In the genomic region with DNA sequence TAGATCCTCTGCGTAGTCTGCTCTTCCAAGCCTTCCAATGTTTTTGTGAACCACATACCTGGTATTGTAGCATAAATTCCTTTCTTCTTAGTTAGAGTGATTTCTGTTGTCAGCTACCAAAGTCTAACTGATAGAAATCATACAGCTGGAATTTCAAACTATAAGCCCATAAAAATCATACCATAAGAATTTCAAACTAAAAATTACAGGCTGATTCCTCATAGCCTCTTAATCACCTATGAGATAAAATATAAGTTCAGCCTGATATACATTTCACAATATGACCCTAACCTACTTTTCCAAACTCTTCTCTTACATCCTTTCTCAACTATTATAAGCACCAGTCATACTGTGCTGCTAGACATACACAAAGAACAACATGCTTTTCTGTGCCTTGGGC, we compare ENCODE assay signal across 17 cellular contexts.
DNase-seq lines count a peak whose midpoint lies in the region; ATAC-seq and TF ChIP-seq lines count a peak whose summit lies in the region.
"Had no signal": no experiment of that assay in that cellular context is flagged by ENCODE, and none has a peak within 500 bp of the region (broad histone marks: within the 10 kb centered on the region; RNA-seq: fewer than 3 reads in every experiment).

No MANE protein-coding gene starts in this region.

- H3F3A ChIP-seq in PC-3 (ENCODE audit: low read length, unreplicated experiment) (no peaks in the 10 kb centered on the region), smooth muscle cell (ENCODE audit: low read depth) (peaks cover 7% of the 10 kb centered on the region)

- H3K4me2 ChIP-seq in PC-3 (ENCODE audit: low read length) = peak overlapping the region; percentile 45
- H3K4me2 ChIP-seq in smooth muscle cell = peak overlapping the region; percentile 67
- H3K4me2 ChIP-seq: SK-N-SH had no signal

- 91% methylated on average over 1 of the region's 1 CpG for WGBS in smooth muscle cell (ENCODE audit: low lambda C conversion rate)

- BruUV-seq in PC-3 (replicated peaks; lab: Mats Ljungman, UMichigan) = no TSS peak

- CTCF ChIA-PET in PC-3 (lab: Charles Lee) = no interaction called here

- peak; percentile 54 for ATAC-seq in PC-3
- ATAC-seq in GM19467 (IDR thresholded peaks at IDR 0.05; ENCODE audit: unreplicated experiment) = no peak
- ATAC-seq: CD8-positive, alpha-beta T cell had no signal

- TF ChIP-seq CTCF in PC-3 (conservative IDR thresholded peaks at IDR 0.05; ENCODE audit: low read depth, low read length) (no peak), smooth muscle cell (IDR thresholded peaks at IDR 0.05; ENCODE audit: borderline replicate concordance, insufficient read depth, poor library complexity, severe bottlenecking) (no peak), WERI-Rb-1 (IDR thresholded peaks at IDR 0.05; ENCODE audit: low read depth, low read length) (no peak)

- no peaks in the 10 kb centered on the region for H3K9me2 ChIP-seq in PC-3 (replicated peaks; ENCODE audit: low read length)
- H3K9me2 ChIP-seq: SK-N-SH had no signal

- no peaks in the 10 kb centered on the region for H4K20me1 ChIP-seq in PC-3 (ENCODE audit: low read length)
- H4K20me1 ChIP-seq in smooth muscle cell (ENCODE audit: low read depth) = no peaks in the 10 kb centered on the region

- H3K36me3 ChIP-seq in PC-3 (ENCODE audit: low read depth, low read length) = no peaks in the 10 kb centered on the region
- no peaks in the 10 kb centered on the region for H3K36me3 ChIP-seq in smooth muscle cell (ENCODE audit: low read depth)
- no peaks in the 10 kb centered on the region for H3K36me3 ChIP-seq in WERI-Rb-1
- H3K36me3 ChIP-seq: BE2C had no signal

- no peak overlapping the region for H3K4me3 ChIP-seq in PC-3 (ENCODE audit: low read length)
- H3K4me3 ChIP-seq in smooth muscle cell = no peak overlapping the region
- H3K4me3 ChIP-seq in WERI-Rb-1 (ENCODE audit: low read depth, low read length) = no peak overlapping the region

- H2AFZ ChIP-seq in PC-3 (ENCODE audit: low read length) (no peak overlapping the region), smooth muscle cell (ENCODE audit: low read depth) (no peak overlapping the region)

- DNase-seq in HCEC 1CT (peak; percentile 48), PC-3 (peak; percentile 88), epithelial cell of prostate (ENCODE audit: low read depth, low spot score) (no peak), smooth muscle cell (lab: John Stamatoyannopoulos, UW; ENCODE audit: unreplicated experiment) (no peak), hypothalamus (lab: John Stamatoyannopoulos, UW) (no peak), WERI-Rb-1 (no peak)
- DNase-seq: BE2C; CD8-positive, alpha-beta T cell; DMS79 treated with DMSO at 0.1 percent for 48 hours; GF-D8; NCI-H1436 treated with DMSO at 0.1 percent for 48 hours; NCI-H2081 treated with DMSO at 0.1 percent for 48 hours; NCI-H526 treated with DMSO at 0.1 percent for 48 hours; NK-92 treated with Interleukin-12 subunit alpha and Interleukin-12 subunit beta, amount 100 ng/mL, for 24 hours; Right ventricle myocardium superior; SK-N-SH had no signal

- H3K27me3 ChIP-seq in PC-3 (ENCODE audit: low read length) (no peaks in the 10 kb centered on the region), smooth muscle cell (ENCODE audit: low read depth) (no peaks in the 10 kb centered on the region), WERI-Rb-1 (ENCODE audit: insufficient read depth, low read depth, severe bottlenecking) (no peaks in the 10 kb centered on the region)
- H3K27me3 ChIP-seq: BE2C had no signal

- intact Hi-C loops in PC-3 (cut with micrococcal nuclease) = loop anchor here (2.0 kb wide), 1 partner anchor 43 kb away; no protein-coding TSS in a partner anchor

- no peaks in the 10 kb centered on the region for H3K79me2 ChIP-seq in PC-3 (ENCODE audit: low read length)
- H3K79me2 ChIP-seq in smooth muscle cell (ENCODE audit: low read depth) = no peaks in the 10 kb centered on the region

- no peak overlapping the region for H3K27ac ChIP-seq in PC-3 (ENCODE audit: low read length)
- H3K27ac ChIP-seq in epithelial cell of prostate = peak overlapping the region; percentile 52
- peak overlapping the region; percentile 82 for H3K27ac ChIP-seq in smooth muscle cell (ENCODE audit: low read depth)
- H3K27ac ChIP-seq in WERI-Rb-1 = no peak overlapping the region

- POLR2A ChIA-PET in PC-3 (lab: Charles Lee; ENCODE audit: unreplicated experiment) = no interaction called here

- peaks cover 43% of the 10 kb centered on the region for H3K4me1 ChIP-seq in PC-3 (ENCODE audit: insufficient read depth, low read length)
- H3K4me1 ChIP-seq in smooth muscle cell (ENCODE audit: low read depth) = no peaks in the 10 kb centered on the region
- H3K4me1 ChIP-seq: BE2C had no signal

- H3K9ac ChIP-seq in PC-3 (ENCODE audit: low read length) = no peak overlapping the region
- no peak overlapping the region for H3K9ac ChIP-seq in smooth muscle cell (ENCODE audit: low read depth)
- H3K9ac ChIP-seq: SK-N-SH had no signal

- no peaks in the 10 kb centered on the region for H3K9me3 ChIP-seq in PC-3 (ENCODE audit: low read length)
- no peaks in the 10 kb centered on the region for H3K9me3 ChIP-seq in smooth muscle cell (replicated peaks; ENCODE audit: low read depth)
- no peaks in the 10 kb centered on the region for H3K9me3 ChIP-seq in WERI-Rb-1 (ENCODE audit: severe bottlenecking)
- H3K9me3 ChIP-seq: BE2C, SK-N-SH had no signal

Comparison
In these comparisons a context has a peak if more than half of its experiments do, and no peak if none do; other contexts are left out.
1. DNase-seq: peak in HCEC 1CT (single experiment) and PC-3 (single experiment); none in epithelial cell of prostate (single experiment), smooth muscle cell (single experiment), hypothalamus (0 of 51) and WERI-Rb-1 (single experiment).
2. H3K27ac ChIP-seq: peak in epithelial cell of prostate (single experiment) and smooth muscle cell (single experiment); none in PC-3 (single experiment) and WERI-Rb-1 (single experiment).